ENCODE assay signal across 18 cellular contexts in the genomic region with DNA sequence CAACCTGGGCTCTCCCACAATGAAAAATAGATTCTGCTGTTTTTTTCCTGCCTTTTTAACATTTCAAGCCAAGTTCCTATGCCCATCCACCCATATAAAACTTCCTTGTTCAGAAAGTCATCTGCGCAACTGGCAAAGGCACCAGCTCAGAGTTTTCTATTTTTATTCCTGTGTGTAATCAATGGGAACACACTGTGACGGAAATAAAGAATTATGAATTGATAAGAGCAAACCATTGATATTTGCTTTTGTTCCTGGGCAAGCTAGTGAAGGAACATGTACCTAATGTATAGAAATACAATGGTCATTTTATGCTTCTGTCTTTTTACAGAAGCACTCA. TPM values are rescaled to one million over a fixed set of nuclear protein-coding genes. Genes with fewer than 3 reads are reported as not detected.
DNase-seq lines count a peak whose midpoint lies in the region; ATAC-seq, FAIRE-seq and TF ChIP-seq lines count a peak whose summit lies in the region.
"Had no signal": no experiment of that assay in that cellular context is flagged by ENCODE, and none has a peak within 500 bp of the region (broad histone marks: within the 10 kb centered on the region; RNA-seq: fewer than 3 reads in every experiment).

No MANE protein-coding gene starts in this region.

- H3K27ac Mint-ChIP-seq in HFFc6 = no peak overlapping the region
- no peak overlapping the region for H3K27ac Mint-ChIP-seq in CD4-positive, alpha-beta memory T cell
- H3K27ac Mint-ChIP-seq: naive B cell had no signal

- H3K27ac ChIP-seq in coronary artery (peak overlapping the region; percentile 51 to 82), skeletal muscle tissue (ENCODE audit: low read depth, low read length) (peak overlapping the region; percentile 55)
- no peak overlapping the region for H3K27ac ChIP-seq in CD4-positive, alpha-beta memory T cell (ENCODE audit: low read depth, low read length)
- H3K27ac ChIP-seq: SJSA1 had no signal

- no peak for TF ChIP-seq CTCF in LNCaP clone FGC (IDR thresholded peaks at IDR 0.05; ENCODE audit: control insufficient read depth, extremely low read depth, insufficient read depth)
- TF ChIP-seq CTCF in coronary artery (IDR thresholded peaks at IDR 0.05) = no peak
- no peak for TF ChIP-seq CTCF in HFFc6 (IDR thresholded peaks at IDR 0.05)

- POLR2A ChIA-PET in CD4-positive, alpha-beta memory T cell (lab: Charles Lee; ENCODE audit: partially characterized antibody) = interaction anchor here (1.1 to 2.0 kb wide), 3 partner anchors 9 to 29 kb away, joined by 3 to 7 read pairs (median 5); no protein-coding TSS in a partner anchor

- no peaks in the 10 kb centered on the region for H3K36me3 ChIP-seq in skeletal muscle tissue (ENCODE audit: control insufficient read depth in 3 of 3, insufficient read depth in 3 of 3, low read length in 3 of 3)
- H3K36me3 ChIP-seq in CD4-positive, alpha-beta memory T cell (ENCODE audit: insufficient read depth, low read length) = no peaks in the 10 kb centered on the region
- H3K36me3 ChIP-seq: left lung, SJSA1 had no signal

- H3K27me3 Mint-ChIP-seq in HFFc6 (ENCODE audit: insufficient read depth) = no peaks in the 10 kb centered on the region; the same call in 1 of the 2 replicates
- no peaks in the 10 kb centered on the region for H3K27me3 Mint-ChIP-seq in CD4-positive, alpha-beta memory T cell
- H3K27me3 Mint-ChIP-seq: activated CD4-positive, alpha-beta T cell treated with anti-CD3 and anti-CD28 coated beads, Interleukin-2, amount 10 ng/mL, durations not matched to agents 7 days and 5 days; activated naive CD4-positive, alpha-beta T cell treated with anti-CD3 and anti-CD28 coated beads, Interleukin-2, amount 50 U/mL, for 24 hours had no signal

- intact Hi-C loops in CD4-positive, alpha-beta memory T cell (cut with micrococcal nuclease) = loop anchor here (2.0 kb wide), 1 partner anchor 15 kb away; no protein-coding TSS in a partner anchor

- peak overlapping the region in 2 of 3 donors; percentile 47 to 69 for H3K9ac ChIP-seq in skeletal muscle tissue (ENCODE audit: low read depth in 1 of 3, low read length in 3 of 3)

- no peak for ATAC-seq in GM19395 (IDR thresholded peaks at IDR 0.05; ENCODE audit: unreplicated experiment)
- ATAC-seq: left lung had no signal

- CTCF ChIA-PET in CD4-positive, alpha-beta memory T cell (lab: Charles Lee; ENCODE audit: partially characterized antibody) = interaction anchor here (1.0 to 1.8 kb wide), 2 partner anchors 24 to 30 kb away, joined by 4 to 5 read pairs; no protein-coding TSS in a partner anchor

- no peaks in the 10 kb centered on the region for H3K9me3 ChIP-seq in skeletal muscle tissue (ENCODE audit: control insufficient read depth in 3 of 3, low read length in 3 of 3)
- no peaks in the 10 kb centered on the region for H3K9me3 ChIP-seq in CD4-positive, alpha-beta memory T cell (ENCODE audit: control insufficient read depth in 1 of 2, low read length in 2 of 2)
- H3K9me3 ChIP-seq: SJSA1, testis had no signal

- H3K4me3 ChIP-seq in LNCaP clone FGC (ENCODE audit: low read depth, low read length) (peak overlapping the region; percentile 43), coronary artery (peak overlapping the region; percentile 50), skeletal muscle tissue (ENCODE audit: low read length in 3 of 3) (peak overlapping the region in 2 of 3 donors; percentile 25 to 32)
- no peak overlapping the region for H3K4me3 ChIP-seq in CD4-positive, alpha-beta memory T cell (ENCODE audit: low read length in 2 of 2)
- H3K4me3 ChIP-seq: left lung, SJSA1, testis had no signal

- peak; percentile 87 for FAIRE-seq in islet of Langerhans (lab: Jason Lieb, UNC)

- H3K27me3 ChIP-seq in skeletal muscle tissue (ENCODE audit: control insufficient read depth in 3 of 3, insufficient read depth in 3 of 3, low read length in 3 of 3) = no peaks in the 10 kb centered on the region
- H3K27me3 ChIP-seq in CD4-positive, alpha-beta memory T cell (ENCODE audit: insufficient read depth, low read length) = no peaks in the 10 kb centered on the region
- H3K27me3 ChIP-seq: left lung, SJSA1, testis had no signal

- no peaks in the 10 kb centered on the region for H3K36me3 Mint-ChIP-seq in HFFc6 (ENCODE audit: low read depth)
- H3K36me3 Mint-ChIP-seq in CD4-positive, alpha-beta memory T cell = no peaks in the 10 kb centered on the region
- H3K36me3 Mint-ChIP-seq: naive B cell had no signal

- H3K4me1 Mint-ChIP-seq in HFFc6 (ENCODE audit: low read depth) = peaks cover 9% of the 10 kb centered on the region
- H3K4me1 Mint-ChIP-seq in CD4-positive, alpha-beta memory T cell = peaks cover 12% of the 10 kb centered on the region in 4 donors
- H3K4me1 Mint-ChIP-seq: naive B cell had no signal

- no peak overlapping the region for H3K4me3 Mint-ChIP-seq in HFFc6
- H3K4me3 Mint-ChIP-seq in CD4-positive, alpha-beta memory T cell = no peak overlapping the region
- H3K4me3 Mint-ChIP-seq: activated CD4-positive, alpha-beta T cell treated with anti-CD3 and anti-CD28 coated beads, Interleukin-2, amount 10 ng/mL, durations not matched to agents 7 days and 5 days; activated naive CD4-positive, alpha-beta T cell treated with anti-CD3 and anti-CD28 coated beads, Interleukin-2, amount 50 U/mL, for 24 hours; naive B cell had no signal

- peaks cover 6% of the 10 kb centered on the region in 3 donors for H3K4me1 ChIP-seq in skeletal muscle tissue (ENCODE audit: control insufficient read depth in 3 of 3, insufficient read depth in 3 of 3, low read length in 3 of 3)
- H3K4me1 ChIP-seq in CD4-positive, alpha-beta memory T cell (ENCODE audit: insufficient read depth, low read length) = no peaks in the 10 kb centered on the region

- peak; percentile 87 for DNase-seq in LNCaP clone FGC (ENCODE audit: low read depth)
- no peak for DNase-seq in coronary artery (ENCODE audit: low spot score)
- DNase-seq in HFFc6 = no peak
- no peak for DNase-seq in CD4-positive, alpha-beta memory T cell
- DNase-seq in EL = no peak
- DNase-seq: activated CD4-positive, alpha-beta T cell treated with anti-CD3 and anti-CD28 coated beads, Interleukin-2, amount 10 ng/mL, durations not matched to agents 7 days and 5 days; DMS153; effector CD8-positive, alpha-beta T cell; left lung; naive B cell; NCI-H1694; NCI-H446 treated with DMSO at 0.1 percent for 48 hours; testis had no signal

- no peaks in the 10 kb centered on the region for H3K9me3 Mint-ChIP-seq in HFFc6
- H3K9me3 Mint-ChIP-seq in CD4-positive, alpha-beta memory T cell = peaks cover 0 to 5% (median under 1%) of the 10 kb centered on the region in 8 donors
- H3K9me3 Mint-ChIP-seq: activated naive CD4-positive, alpha-beta T cell treated with anti-CD3 and anti-CD28 coated beads, Interleukin-2, amount 50 U/mL, for 24 hours had no signal

RNA-seq across cellular contexts. Expression of gene AAK1, which starts 30.7 kb away (rescaled TPM):
- 17.7 TPM for total RNA-seq in skeletal muscle tissue
- total RNA-seq in HFFc6 (2021; fragmentation: NEBNext Ultra II Directional; extraction: Animal tissue kit (Norgen Biotek cat#: 25700)) = 100 to 1,000 TPM in 5 of 6 experiments, 10 to 100 TPM in 1; 96.6 to 123 (median 108) TPM
- total RNA-seq in CD4-positive, alpha-beta memory T cell = 100 to 1,000 TPM; 220 to 225 TPM
- 100 to 1,000 TPM in 1 of 2 donors, 10 to 100 TPM in 1; 27.6 to 129 TPM for polyA plus RNA-seq in CD4-positive, alpha-beta memory T cell

Comparison
In these comparisons a context has a peak if more than half of its experiments do, and no peak if none do; other contexts are left out.
1. H3K4me3 ChIP-seq: peak in LNCaP clone FGC (single experiment), coronary artery (single experiment) and skeletal muscle tissue (2 of 3); none in CD4-positive, alpha-beta memory T cell (0 of 2).